ENCODE assay signal across 8 cellular contexts in genomic region chrX:39859991-39860861, GRCh38.
DNase-seq lines count a peak whose midpoint lies in the region; ATAC-seq and TF ChIP-seq lines count a peak whose summit lies in the region.

No MANE protein-coding gene starts in this region.

- H3K4me3 Mint-ChIP-seq in CD4-positive, CD25-positive, alpha-beta regulatory T cell, result peak overlapping the region in 2 of 4 donors; percentile 1 to 20

- no peaks in the 10 kb centered on the region for H3K27me3 ChIP-seq in CD4-positive, CD25-positive, alpha-beta regulatory T cell (ENCODE audit: control insufficient read depth, insufficient read depth, low read length)
- H3K27me3 ChIP-seq in kidney epithelial cell (ENCODE audit: control insufficient read depth, insufficient read depth, low read length), result no peaks in the 10 kb centered on the region

- H3K4me1 ChIP-seq in CD4-positive, CD25-positive, alpha-beta regulatory T cell (ENCODE audit: control insufficient read depth, insufficient read depth, low read length, poor library complexity, severe bottlenecking), result peaks cover 26% of the 10 kb centered on the region

- peak; percentile 14 to 19 for ATAC-seq in CD4-positive, CD25-positive, alpha-beta regulatory T cell (ENCODE audit: low read depth in 2 of 2)
- peak; percentile 66 for ATAC-seq in GM19328 (IDR thresholded peaks at IDR 0.05; ENCODE audit: unreplicated experiment)
- ATAC-seq in HG03354 (IDR thresholded peaks at IDR 0.05; ENCODE audit: poor library complexity, severe bottlenecking, unreplicated experiment), result peak; percentile 69

- H3K9me3 ChIP-seq in CD4-positive, CD25-positive, alpha-beta regulatory T cell (ENCODE audit: control insufficient read depth in 2 of 2, low read length in 2 of 2), result no peaks in the 10 kb centered on the region

- H3K27ac Mint-ChIP-seq in CD4-positive, CD25-positive, alpha-beta regulatory T cell, result peak overlapping the region; percentile 76 to 92 (median 89)

- no peak for TF ChIP-seq CTCF in kidney epithelial cell (IDR thresholded peaks at IDR 0.05; ENCODE audit: insufficient read depth, low read length, poor library complexity, severe bottlenecking)

- no peak overlapping the region for H3K4me3 ChIP-seq in CD4-positive, CD25-positive, alpha-beta regulatory T cell (ENCODE audit: low read depth, low read length)
- H3K4me3 ChIP-seq in kidney epithelial cell (ENCODE audit: low read depth, low read length), result no peak overlapping the region

- no peaks in the 10 kb centered on the region for H3K36me3 Mint-ChIP-seq in CD4-positive, CD25-positive, alpha-beta regulatory T cell

- peak; percentile 36 to 79 (median 47) for DNase-seq in CD4-positive, CD25-positive, alpha-beta regulatory T cell
- DNase-seq in RPMI8226 (peak; percentile 87), kidney epithelial cell (ENCODE audit: low read depth) (peak; percentile 28), nucleus accumbens (lab: John Stamatoyannopoulos, UW) (no peak)
- peak; percentile 53 for DNase-seq in activated effector memory CD4-positive, alpha-beta T cell treated with Interleukin-2 at 50 U/mL for 16 hours
- peak in 5 of 6 experiments; percentile 1 to 18 (median 6) for DNase-seq in stimulated activated naive CD4-positive, alpha-beta T cell (lab: John Stamatoyannopoulos, UW)

- peaks cover 7 to 37% (median 16%) of the 10 kb centered on the region in 4 donors for H3K4me1 Mint-ChIP-seq in CD4-positive, CD25-positive, alpha-beta regulatory T cell

- H3K36me3 ChIP-seq in CD4-positive, CD25-positive, alpha-beta regulatory T cell (ENCODE audit: control insufficient read depth, insufficient read depth, low read length), result no peaks in the 10 kb centered on the region
- H3K36me3 ChIP-seq in kidney epithelial cell (ENCODE audit: control insufficient read depth, insufficient read depth, low read length), result no peaks in the 10 kb centered on the region

- no peak overlapping the region for H3K27ac ChIP-seq in CD4-positive, CD25-positive, alpha-beta regulatory T cell (ENCODE audit: insufficient read depth, low read length, poor library complexity, severe bottlenecking)

- H3K27me3 Mint-ChIP-seq in CD4-positive, CD25-positive, alpha-beta regulatory T cell, result no peaks in the 10 kb centered on the region

- H3K9me3 Mint-ChIP-seq in CD4-positive, CD25-positive, alpha-beta regulatory T cell, result no peaks in the 10 kb centered on the region

Comparison
In these comparisons a context has a peak if more than half of its experiments do, and no peak if none do; other contexts are left out.
1. ATAC-seq: peak in every context shown above with its lines; median percentile 69 in HG03354; 66 in GM19328; 16 in CD4-positive, CD25-positive, alpha-beta regulatory T cell.
2. DNase-seq: peak in CD4-positive, CD25-positive, alpha-beta regulatory T cell (3 of 3), RPMI8226 (single experiment), activated effector memory CD4-positive, alpha-beta T cell treated with Interleukin-2 at 50 U/mL for 16 hours (single experiment), kidney epithelial cell (single experiment) and stimulated activated naive CD4-positive, alpha-beta T cell (5 of 6); none in nucleus accumbens (0 of 56).